29 cellular contexts compared by ENCODE assay signal in genomic region chr17:40268141-40268712, GRCh38.
"Had no signal": no experiment of that assay in that cellular context is flagged by ENCODE, and none has a peak within 500 bp of the region (broad histone marks: within the 10 kb centered on the region; RNA-seq: fewer than 3 reads in every experiment).

No MANE protein-coding gene starts in this region.

- DNase-seq: activated CD4-positive, alpha-beta T cell treated with anti-CD3 and anti-CD28 coated beads for 48 hours; activated CD4-positive, alpha-beta T cell treated with anti-CD3 and anti-CD28 coated beads, Interleukin-2, amount 50 U/mL, for 48 hours; activated CD8-positive, alpha-beta memory T cell treated with anti-CD3 and anti-CD28 coated beads for 24 hours; activated effector memory CD4-positive, alpha-beta T cell treated with Interleukin-2 at 50 U/mL for 16 hours; activated naive CD4-positive, alpha-beta T cell treated with Interleukin-2 at 50 U/mL for 16 hours; endodermal cell; foreskin keratinocyte; heart left ventricle; kidney glomerular epithelial cell; left lung; lower lobe of right lung; mesendoderm; nephron progenitor cell; stimulated activated CD4-positive, alpha-beta T cell treated with anti-CD3 and anti-CD28 coated beads, Interleukin-15, amount 100 ng/mL, for 24 hours; stimulated activated CD4-positive, alpha-beta T cell treated with anti-CD3 and anti-CD28 coated beads, Interleukin-2, amount 100 ng/mL, for 24 hours; stimulated activated naive B cell treated with anti-CD40 and anti-IgM and Interleukin-4, amounts not matched to agents 10 μg/mL and 1 μg/mL and 100 μg/mL, for 72 hours; stomach; T-helper 9 cell; thyroid gland; upper lobe of left lung; WERI-Rb-1 had no signal

- H3K4me1 Mint-ChIP-seq: nephron progenitor cell had no signal

- H3K27me3 Mint-ChIP-seq: activated naive CD8-positive, alpha-beta T cell; central memory CD8-positive, alpha-beta T cell; dendritic cell treated with granulocyte-macrophage colony-stimulating factor and Interleukin-4, amounts not matched to agents 40 ng/mL and 50 ng/mL, for 4 days; stimulated activated naive B cell treated with anti-CD40 and anti-IgM and Interleukin-4, amounts not matched to agents 10 μg/mL and 1 μg/mL and 100 μg/mL, for 72 hours had no signal

- ATAC-seq: activated CD4-positive, CD25-positive, alpha-beta regulatory T cell treated with anti-CD3 and anti-CD28 coated beads, Interleukin-2, amount 50 U/mL, for 24 hours; esophagus mucosa; foreskin keratinocyte; heart left ventricle; left lung; lower lobe of right lung; stimulated activated naive B cell treated with anti-CD40 and anti-IgM and Interleukin-4, amounts not matched to agents 10 μg/mL and 1 μg/mL and 100 μg/mL, for 72 hours had no signal

- H3K9me3 Mint-ChIP-seq: central memory CD8-positive, alpha-beta T cell; dendritic cell treated with granulocyte-macrophage colony-stimulating factor and Interleukin-4, amounts not matched to agents 40 ng/mL and 50 ng/mL, for 4 days; endodermal cell; nephron progenitor cell; stimulated activated naive B cell treated with anti-CD40 and anti-IgM and Interleukin-4, amounts not matched to agents 10 μg/mL and 1 μg/mL and 100 μg/mL, for 72 hours had no signal

- H3K4me3 Mint-ChIP-seq: activated naive CD8-positive, alpha-beta T cell; central memory CD8-positive, alpha-beta T cell; dendritic cell treated with granulocyte-macrophage colony-stimulating factor and Interleukin-4, amounts not matched to agents 40 ng/mL and 50 ng/mL, for 4 days; endodermal cell; nephron progenitor cell; stimulated activated naive B cell treated with anti-CD40 and anti-IgM and Interleukin-4, amounts not matched to agents 10 μg/mL and 1 μg/mL and 100 μg/mL, for 72 hours had no signal

- H3K27ac Mint-ChIP-seq: dendritic cell treated with granulocyte-macrophage colony-stimulating factor and Interleukin-4, amounts not matched to agents 40 ng/mL and 50 ng/mL, for 4 days; endodermal cell; nephron progenitor cell; stimulated activated naive B cell treated with anti-CD40 and anti-IgM and Interleukin-4, amounts not matched to agents 10 μg/mL and 1 μg/mL and 100 μg/mL, for 72 hours had no signal

- H3K27ac ChIP-seq: ascending aorta, foreskin keratinocyte, heart left ventricle, left lung, lower lobe of right lung, neutrophil, prostate gland, stomach, thyroid gland, upper lobe of left lung, WERI-Rb-1 had no signal

- H3K36me3 Mint-ChIP-seq: activated naive CD8-positive, alpha-beta T cell had no signal
